2 cellular contexts compared by ENCODE assay signal in the genomic region with DNA sequence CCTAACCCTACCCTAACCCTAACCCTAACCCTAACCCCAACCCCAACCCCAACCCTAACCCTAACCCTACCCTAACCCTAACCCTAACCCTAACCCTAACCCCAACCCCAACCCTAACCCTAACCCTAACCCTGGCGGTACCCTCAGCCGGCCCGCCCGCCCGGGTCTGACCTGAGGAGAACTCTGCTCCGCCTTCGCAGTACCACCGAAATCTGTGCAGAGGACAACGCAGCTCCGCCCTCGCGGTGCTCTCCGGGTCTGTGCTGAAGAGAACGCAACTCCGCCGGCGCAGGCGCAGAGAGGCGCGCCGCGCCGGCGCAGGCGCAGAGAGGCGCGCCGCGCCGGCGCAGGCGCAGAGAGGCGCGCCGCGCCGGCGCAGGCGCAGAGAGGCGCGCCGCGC. TPM values are rescaled to one million over a fixed set of nuclear protein-coding genes. Genes with fewer than 3 reads are reported as not detected.
"Had no signal": no experiment of that assay in that cellular context is flagged by ENCODE, and none has a peak within 500 bp of the region (broad histone marks: within the 10 kb centered on the region; RNA-seq: fewer than 3 reads in every experiment).

No MANE protein-coding gene starts in this region.

RNA-seq across cellular contexts. Expression of gene IQSEC3, which starts 56.1 kb away (rescaled TPM):
- total RNA-seq: myocyte had no signal
- polyA plus RNA-seq: keratinocyte had no signal
